ENCODE assay signal across 8 cellular contexts in the genomic region with DNA sequence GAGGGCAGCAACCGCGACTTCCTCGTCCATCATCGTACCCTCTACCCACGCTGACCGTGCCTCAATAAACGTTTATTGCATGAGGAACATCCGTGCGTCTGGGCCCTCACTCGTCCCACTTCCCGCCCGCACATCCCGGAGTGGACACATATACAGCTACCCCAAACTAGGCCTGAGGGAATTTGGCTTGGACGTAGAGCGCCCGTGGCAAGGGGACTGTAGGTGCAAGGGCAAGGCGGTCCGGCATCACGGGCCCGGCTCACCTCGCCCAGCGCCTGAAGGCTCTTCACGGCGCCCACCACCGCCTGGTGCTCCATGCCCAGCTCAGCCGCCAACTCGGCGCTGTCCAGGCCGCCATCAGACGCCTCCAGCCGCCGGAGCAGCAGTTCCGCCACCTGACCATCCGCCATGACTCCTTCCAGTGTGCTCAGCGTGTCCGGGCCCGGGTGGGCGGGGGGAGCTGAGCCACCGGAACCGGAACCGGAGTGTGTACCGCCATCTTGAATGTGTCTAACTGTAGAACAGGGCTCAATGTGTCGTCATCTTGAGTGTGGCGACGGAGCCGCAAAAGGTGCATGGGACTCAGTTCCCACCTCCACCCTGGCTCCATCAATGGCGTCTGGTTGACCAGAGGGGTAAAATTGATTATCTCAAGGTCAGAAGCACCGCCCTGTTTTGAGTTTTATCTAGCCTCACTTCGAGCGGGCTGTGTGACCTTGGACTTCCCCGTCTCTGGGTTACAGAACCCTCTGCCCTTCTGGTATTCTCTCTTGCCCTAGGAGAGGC. TPM values are rescaled to one million over a fixed set of nuclear protein-coding genes. Genes with fewer than 3 reads are reported as not detected.
DNase-seq lines count a peak whose midpoint lies in the region; ATAC-seq, FAIRE-seq and TF ChIP-seq lines count a peak whose summit lies in the region.

Gene FARSA, minus strand, starts transcription at position 425 of the 786 bp plus-strand sequence. Its CDS starts 15 bp downstream, at position 410.

- TF ChIP-seq POLR2A in GM12892 (IDR thresholded peaks at IDR 0.05; ENCODE audit: low read depth, low read length) = peak; percentile 96

- H3K36me3 ChIP-seq in kidney (ENCODE audit: control insufficient read depth in 1 of 2, insufficient read depth in 2 of 2, low read length in 2 of 2) = peaks cover 6 to 10% of the 10 kb centered on the region in 2 donors

- peaks cover 15 to 17% of the 10 kb centered on the region in 2 donors for H3K4me1 ChIP-seq in kidney (ENCODE audit: control insufficient read depth in 1 of 2, insufficient read depth in 1 of 2, low read depth in 1 of 2, low read length in 2 of 2)

- peak within 1 kb of the TSS; percentile 74 to 83 for H3K9ac ChIP-seq in kidney (ENCODE audit: low read length in 2 of 2)

- intact Hi-C loops in kidney (cut with DNase I) = no loop called here

- H3K9me3 ChIP-seq in kidney (ENCODE audit: control insufficient read depth in 1 of 2, low read length in 2 of 2) = no peaks in the 10 kb centered on the region

- no peak for TF ChIP-seq CTCF in kidney (IDR thresholded peaks at IDR 0.05; ENCODE audit: borderline replicate concordance, extremely low read depth, insufficient read depth)

- DNase-seq in GM12892 (ENCODE audit: insufficient read length) (peak; percentile 91), NCI-H446 treated with DMSO at 0.1 percent for 48 hours (lab: John Stamatoyannopoulos, UW) (peak; percentile 77), cerebellum (ENCODE audit: low spot score) (peak; percentile 96), kidney (peak; percentile 97)
- peak; percentile 84 to 88 for DNase-seq in activated CD4-positive, alpha-beta T cell treated with anti-CD3 and anti-CD28 coated beads for 24 hours (ENCODE audit: low read depth in 2 of 2)
- peak; percentile 73 to 79 for DNase-seq in stimulated activated CD4-positive, alpha-beta T cell treated with anti-CD3 and anti-CD28 coated beads, Interleukin-15, amount 100 ng/mL, for 1 hour (ENCODE audit: low read depth in 1 of 2, low spot score in 1 of 2)

- peak within 1 kb of the TSS; percentile 76 to 81 for H3K27ac ChIP-seq in kidney (ENCODE audit: low read depth in 2 of 2, low read length in 2 of 2)

- ATAC-seq in HG03108 (IDR thresholded peaks at IDR 0.05; ENCODE audit: unreplicated experiment) = peak; percentile 41
- ATAC-seq in HG02884 (IDR thresholded peaks at IDR 0.05; ENCODE audit: unreplicated experiment) = no peak

- peak within 1 kb of the TSS; percentile 87 to 91 for H3K4me3 ChIP-seq in kidney (ENCODE audit: low read length in 2 of 2)

- FAIRE-seq in GM12892 (lab: Jason Lieb, UNC) (peak; percentile 96), kidney (lab: Jason Lieb, UNC) (no peak)

RNA-seq across cellular contexts. Expression of gene FARSA, which starts in this region (rescaled TPM):
- polyA plus RNA-seq in GM12892 (2012; ENCODE audit: missing spikeins) = 48.8 TPM
- total RNA-seq in cerebellum = 42.3 TPM
- total RNA-seq in kidney = 48.0 TPM
- polyA plus RNA-seq in kidney (ENCODE audit: insufficient read depth, low read depth, low replicate concordance) = 58.2 TPM
